11 cellular contexts compared by ENCODE assay signal in genomic region chr5:141961466-141961865, GRCh38. TPM values are rescaled to one million over a fixed set of nuclear protein-coding genes. Genes with fewer than 3 reads are reported as not detected.
DNase-seq lines count a peak whose midpoint lies in the region; ATAC-seq and TF ChIP-seq lines count a peak whose summit lies in the region.
"Had no signal": no experiment of that assay in that cellular context is flagged by ENCODE, and none has a peak within 500 bp of the region (broad histone marks: within the 10 kb centered on the region; RNA-seq: fewer than 3 reads in every experiment).

No MANE protein-coding gene starts in this region.

- CTCF ChIA-PET in MCF 10A (lab: Yijun Ruan, JAX), result interaction anchor here (0.6 to 19.4 kb wide), 81 partner anchors 9 to 698 kb away, joined by 3 to 519 read pairs (median 5); partner anchors contain the start of genes ARAP3, DELE1, FCHSD1 and HDAC3

- H3K27ac ChIP-seq in breast epithelium (no peak overlapping the region), SU-DHL-6 (ENCODE audit: low read depth, low read length) (no peak overlapping the region), smooth muscle cell (ENCODE audit: low read depth) (no peak overlapping the region)

- 91% methylated on average over 3 of the region's 3 CpGs for WGBS in smooth muscle cell (ENCODE audit: low lambda C conversion rate)

- H3K27ac Mint-ChIP-seq in MCF 10A (ENCODE audit: low read depth, unreplicated experiment), result peak overlapping the region; percentile 68
- peak overlapping the region; percentile 53 to 85 for H3K27ac Mint-ChIP-seq in effector memory CD8-positive, alpha-beta T cell

- H3K36me3 ChIP-seq in breast epithelium (no peaks in the 10 kb centered on the region), SU-DHL-6 (ENCODE audit: low read length) (no peaks in the 10 kb centered on the region), smooth muscle cell (ENCODE audit: low read depth) (no peaks in the 10 kb centered on the region)
- H3K36me3 ChIP-seq: gastrocnemius medialis had no signal

- no peaks in the 10 kb centered on the region for H3K9me2 ChIP-seq in SU-DHL-6 (replicated peaks; ENCODE audit: insufficient read depth, low read length)

- H3K4me2 ChIP-seq in SU-DHL-6 (ENCODE audit: low read depth, low read length, poor library complexity, severe bottlenecking), result peak overlapping the region; percentile 53
- no peak overlapping the region for H3K4me2 ChIP-seq in smooth muscle cell

- H2AFZ ChIP-seq in SU-DHL-6 (ENCODE audit: low read depth, low read length, severe bottlenecking), result peak overlapping the region; percentile 82
- H2AFZ ChIP-seq in smooth muscle cell (ENCODE audit: low read depth), result peak overlapping the region; percentile 44

- H3K36me3 Mint-ChIP-seq in MCF 10A (ENCODE audit: insufficient read depth, unreplicated experiment), result no peaks in the 10 kb centered on the region
- H3K36me3 Mint-ChIP-seq in effector memory CD8-positive, alpha-beta T cell (ENCODE audit: insufficient read depth), result peaks cover 3% of the 10 kb centered on the region
- H3K36me3 Mint-ChIP-seq: stimulated activated memory B cell treated with anti-CD40 and anti-IgM and Interleukin-4, amounts not matched to agents 10 μg/mL and 1 μg/mL and 100 μg/mL, for 72 hours had no signal

- peaks cover 19% of the 10 kb centered on the region for H3K4me1 Mint-ChIP-seq in MCF 10A (ENCODE audit: insufficient read depth, unreplicated experiment)
- peaks cover 27 to 36% of the 10 kb centered on the region in 2 donors for H3K4me1 Mint-ChIP-seq in effector memory CD8-positive, alpha-beta T cell (ENCODE audit: low read depth in 2 of 2)

- H3K4me1 ChIP-seq in breast epithelium (no peaks in the 10 kb centered on the region), smooth muscle cell (ENCODE audit: low read depth) (no peaks in the 10 kb centered on the region)

- H3K9me3 ChIP-seq in breast epithelium (no peaks in the 10 kb centered on the region), SU-DHL-6 (ENCODE audit: insufficient read depth, low read length) (no peaks in the 10 kb centered on the region), smooth muscle cell (replicated peaks; ENCODE audit: low read depth) (no peaks in the 10 kb centered on the region)
- H3K9me3 ChIP-seq: gastrocnemius medialis had no signal

- ATAC-seq in effector memory CD8-positive, alpha-beta T cell (replicated peaks), result peak; percentile 28
- no peak for ATAC-seq in HG03025 (IDR thresholded peaks at IDR 0.05; ENCODE audit: low FRiP score, unreplicated experiment)

- no peak for TF ChIP-seq POLR2A in breast epithelium (IDR thresholded peaks at IDR 0.05)

- H3F3A ChIP-seq in SU-DHL-6 (ENCODE audit: insufficient read depth) (no peaks in the 10 kb centered on the region; the same call in 1 of the 2 replicates), smooth muscle cell (ENCODE audit: low read depth) (no peaks in the 10 kb centered on the region)

- no TSS peak for BruUV-seq in MCF 10A (replicated peaks; lab: Mats Ljungman, UMichigan)

- no peaks in the 10 kb centered on the region for H3K9me3 Mint-ChIP-seq in MCF 10A (ENCODE audit: unreplicated experiment)
- no peaks in the 10 kb centered on the region for H3K9me3 Mint-ChIP-seq in effector memory CD8-positive, alpha-beta T cell
- H3K9me3 Mint-ChIP-seq: neural crest cell; stimulated activated memory B cell treated with anti-CD40 and anti-IgM and Interleukin-4, amounts not matched to agents 10 μg/mL and 1 μg/mL and 100 μg/mL, for 72 hours had no signal

- no peak for TF ChIP-seq CTCF in MCF 10A (IDR thresholded peaks at IDR 0.05; ENCODE audit: unreplicated experiment)
- TF ChIP-seq CTCF in breast epithelium (IDR thresholded peaks at IDR 0.05), result no peak
- TF ChIP-seq CTCF in SU-DHL-6 (IDR thresholded peaks at IDR 0.05; ENCODE audit: insufficient read depth, low read length, poor library complexity, severe bottlenecking), result no peak
- TF ChIP-seq CTCF in smooth muscle cell (IDR thresholded peaks at IDR 0.05; ENCODE audit: borderline replicate concordance, insufficient read depth, poor library complexity, severe bottlenecking), result no peak

- intact Hi-C loops in MCF 10A (cut with micrococcal nuclease), result loop anchor here (10.0 kb wide), 1 partner anchor 147 kb away; no protein-coding TSS in a partner anchor
- intact Hi-C loops in breast epithelium (cut with DNase I; ENCODE audit: low total_unique reads), result loop anchor here (10.0 kb wide), 1 partner anchor 267 kb away; no protein-coding TSS in a partner anchor

- H3K9ac ChIP-seq in SU-DHL-6 (ENCODE audit: low read length) (peak overlapping the region; percentile 9; the same call in 1 of the 2 replicates), smooth muscle cell (ENCODE audit: low read depth) (no peak overlapping the region)

- H3K4me3 ChIP-seq in breast epithelium, result no peak overlapping the region
- H3K4me3 ChIP-seq in SU-DHL-6 (ENCODE audit: insufficient read depth, low read length, poor library complexity, severe bottlenecking), result no peak overlapping the region
- no peak overlapping the region for H3K4me3 ChIP-seq in smooth muscle cell
- H3K4me3 ChIP-seq: gastrocnemius medialis had no signal

- H4K20me1 ChIP-seq in SU-DHL-6 (ENCODE audit: low read depth, low read length) (no peaks in the 10 kb centered on the region), smooth muscle cell (ENCODE audit: low read depth) (no peaks in the 10 kb centered on the region)

- no peaks in the 10 kb centered on the region for H3K27me3 Mint-ChIP-seq in MCF 10A (ENCODE audit: insufficient read depth, unreplicated experiment)
- H3K27me3 Mint-ChIP-seq in effector memory CD8-positive, alpha-beta T cell, result no peaks in the 10 kb centered on the region

- H3K27me3 ChIP-seq in breast epithelium (no peaks in the 10 kb centered on the region), SU-DHL-6 (ENCODE audit: low read length) (no peaks in the 10 kb centered on the region), smooth muscle cell (ENCODE audit: low read depth) (no peaks in the 10 kb centered on the region)
- H3K27me3 ChIP-seq: gastrocnemius medialis had no signal

- H3K4me3 Mint-ChIP-seq in MCF 10A (ENCODE audit: unreplicated experiment), result no peak overlapping the region
- peak overlapping the region; percentile 39 to 66 for H3K4me3 Mint-ChIP-seq in effector memory CD8-positive, alpha-beta T cell
- H3K4me3 Mint-ChIP-seq: neural crest cell; stimulated activated memory B cell treated with anti-CD40 and anti-IgM and Interleukin-4, amounts not matched to agents 10 μg/mL and 1 μg/mL and 100 μg/mL, for 72 hours had no signal

- POLR2A ChIA-PET in MCF 10A (lab: Yijun Ruan, JAX), result interaction anchor here (0.6 to 3.2 kb wide), 22 partner anchors 9 to 388 kb away, joined by 3 to 48 read pairs (median 6); partner anchors contain the start of genes DELE1, PCDH1 and RNF14

- no peak for DNase-seq in MCF 10A (ENCODE audit: unreplicated experiment)
- no peak for DNase-seq in breast epithelium (ENCODE audit: low spot score in 2 of 2)
- DNase-seq in effector memory CD8-positive, alpha-beta T cell, result no peak
- no peak for DNase-seq in smooth muscle cell (lab: John Stamatoyannopoulos, UW; ENCODE audit: unreplicated experiment)
- DNase-seq in NCI-H748 (lab: John Stamatoyannopoulos, UW; ENCODE audit: unreplicated experiment), result no peak
- no peak for DNase-seq in epidermal melanocyte (ENCODE audit: insufficient read length, low spot score)

- no peaks in the 10 kb centered on the region for H3K79me2 ChIP-seq in SU-DHL-6 (ENCODE audit: insufficient read depth, low read length)
- H3K79me2 ChIP-seq in smooth muscle cell (ENCODE audit: low read depth), result no peaks in the 10 kb centered on the region

RNA-seq across cellular contexts. Expression of gene PCDH12, which starts 3.5 kb away (rescaled TPM):
- 0.07 TPM in 1 of 2 replicates, not detected in the other for total RNA-seq in MCF 10A (2022)
- 1 to 10 TPM; 1.8 to 5.6 (median 3.5) TPM for total RNA-seq in breast epithelium
- total RNA-seq in smooth muscle cell, result not detected in 2 replicates
- 0.21 and 0.25 TPM in 2 replicates for polyA plus RNA-seq in smooth muscle cell

RNA-seq across cellular contexts. Expression of gene RNF14, which starts 7.4 kb away (rescaled TPM):
- total RNA-seq in MCF 10A (2022), result 78.0 and 81.3 TPM in 2 replicates
- total RNA-seq in breast epithelium, result 10 to 100 TPM; 43.9 to 80.2 (median 60.6) TPM
- 75.9 and 76.4 TPM in 2 replicates for total RNA-seq in smooth muscle cell
- polyA plus RNA-seq in smooth muscle cell, result 43.8 and 45.1 TPM in 2 replicates

RNA-seq across cellular contexts. Expression of gene DELE1, which starts 37.8 kb away (rescaled TPM):
- total RNA-seq in MCF 10A (2022) (88.1 and 91.3 TPM in 2 replicates), breast epithelium (10 to 100 TPM; 74.6 to 95.1 (median 76.7) TPM), smooth muscle cell (32.0 and 35.8 TPM in 2 replicates)
- polyA plus RNA-seq in smooth muscle cell, result 20.7 and 21.5 TPM in 2 replicates

RNA-seq across cellular contexts. Expression of gene GNPDA1, which starts 51.4 kb away (rescaled TPM):
- total RNA-seq in MCF 10A (2022) (36.1 and 60.9 TPM in 2 replicates), breast epithelium (10 to 100 TPM; 32.6 to 46.4 (median 38.3) TPM), smooth muscle cell (20.7 and 29.6 TPM in 2 replicates)
- 28.3 and 30.3 TPM in 2 replicates for polyA plus RNA-seq in smooth muscle cell
